29 cellular contexts compared by ENCODE assay signal in genomic region chr1:168686666-168687065, GRCh38. TPM values are rescaled to one million over a fixed set of nuclear protein-coding genes. Genes with fewer than 3 reads are reported as not detected.
"Had no signal": no experiment of that assay in that cellular context is flagged by ENCODE, and none has a peak within 500 bp of the region (broad histone marks: within the 10 kb centered on the region; RNA-seq: fewer than 3 reads in every experiment).

No MANE protein-coding gene starts in this region.

- H3K4me3 Mint-ChIP-seq: activated CD4-positive, alpha-beta T cell treated with anti-CD3 and anti-CD28 coated beads for 36 hours; activated naive CD8-positive, alpha-beta T cell; activated T-cell treated with anti-CD3 and anti-CD28 coated beads, Interleukin-2, amount 50 U/mL, for 72 hours; brain; effector memory CD8-positive, alpha-beta T cell; natural killer cell treated with Interleukin-12 subunit alpha and Interleukin-12 subunit beta and Interleukin-15 and Interleukin-18, amount 100 ng/mL, for 72 hours; stimulated activated naive B cell treated with anti-CD40 and anti-IgM and Interleukin-4, amounts not matched to agents 10 μg/mL and 1 μg/mL and 100 μg/mL, for 72 hours had no signal

- H3K27ac Mint-ChIP-seq: activated CD4-positive, alpha-beta T cell treated with anti-CD3 and anti-CD28 coated beads for 36 hours; activated naive CD8-positive, alpha-beta T cell; activated T-cell treated with anti-CD3 and anti-CD28 coated beads, Interleukin-2, amount 50 U/mL, for 72 hours; effector memory CD8-positive, alpha-beta T cell; natural killer cell treated with Interleukin-12 subunit alpha and Interleukin-12 subunit beta and Interleukin-15 and Interleukin-18, amount 100 ng/mL, for 72 hours; stimulated activated naive B cell treated with anti-CD40 and anti-IgM and Interleukin-4, amounts not matched to agents 10 μg/mL and 1 μg/mL and 100 μg/mL, for 72 hours had no signal

- DNase-seq: activated CD4-positive, alpha-beta T cell treated with anti-CD3 and anti-CD28 coated beads for 36 hours; activated CD4-positive, CD25-positive, alpha-beta regulatory T cell; activated naive CD4-positive, alpha-beta T cell treated with Interleukin-2 at 50 U/mL for 16 hours; activated T-cell treated with anti-CD3 and anti-CD28 coated beads for 4 hours; activated T-cell treated with anti-CD3 and anti-CD28 coated beads, Interleukin-2, amount 50 U/mL, for 72 hours; adrenal gland; aorta; cerebellar nuclear complex; colonic mucosa; effector memory CD8-positive, alpha-beta T cell; erythroblast; gastrocnemius medialis; hippocampal formation; kidney; left ventricle myocardium inferior; mucosa of descending colon; retina; small intestine; stimulated activated CD4-positive, alpha-beta T cell treated with anti-CD3 and anti-CD28 coated beads, Interleukin-1b, Interleukin-23, amount 100 ng/mL, for 48 hours; stimulated activated naive B cell treated with anti-CD40 and anti-IgM and Interleukin-4, amounts not matched to agents 10 μg/mL and 1 μg/mL and 100 μg/mL, for 72 hours; stomach; thyroid gland had no signal

- ATAC-seq: activated CD4-positive, alpha-beta T cell treated with anti-CD3 and anti-CD28 coated beads for 36 hours; activated T-cell treated with anti-CD3 and anti-CD28 coated beads, Interleukin-2, amount 50 U/mL, for 72 hours; effector memory CD8-positive, alpha-beta T cell; gastrocnemius medialis; mucosa of descending colon; natural killer cell treated with Interleukin-12 subunit alpha and Interleukin-12 subunit beta and Interleukin-15 and Interleukin-18, amount 100 ng/mL, for 72 hours; sciatic nerve; stimulated activated naive B cell treated with anti-CD40 and anti-IgM and Interleukin-4, amounts not matched to agents 10 μg/mL and 1 μg/mL and 100 μg/mL, for 72 hours had no signal

- H3K36me3 Mint-ChIP-seq: brain; stimulated activated naive B cell treated with anti-CD40 and anti-IgM and Interleukin-4, amounts not matched to agents 10 μg/mL and 1 μg/mL and 100 μg/mL, for 72 hours had no signal

- H3K4me1 Mint-ChIP-seq: activated CD4-positive, alpha-beta T cell treated with anti-CD3 and anti-CD28 coated beads for 36 hours; stimulated activated naive B cell treated with anti-CD40 and anti-IgM and Interleukin-4, amounts not matched to agents 10 μg/mL and 1 μg/mL and 100 μg/mL, for 72 hours had no signal

RNA-seq across cellular contexts. Expression of gene DPT, which starts 42.3 kb away (rescaled TPM):
- total RNA-seq: activated CD4-positive, alpha-beta T cell treated with anti-CD3 and anti-CD28 coated beads for 36 hours; activated T-cell treated with anti-CD3 and anti-CD28 coated beads, Interleukin-2, amount 50 U/mL, for 72 hours; cardiac muscle cell; myocyte; natural killer cell treated with Interleukin-12 subunit alpha and Interleukin-12 subunit beta and Interleukin-15 and Interleukin-18, amount 100 ng/mL, for 72 hours; T-helper 1 cell treated with Interleukin-12 subunit alpha and Interleukin-12 subunit beta and Interleukin-4 antibody, amounts not matched to agents 30 ng/mL and 1 ng/mL, for 36 hours had no signal
